7 cellular contexts compared by ENCODE assay signal in genomic region chr7:99997545-99998137, GRCh38. TPM values are rescaled to one million over a fixed set of nuclear protein-coding genes. Genes with fewer than 3 reads are reported as not detected.
DNase-seq lines count a peak whose midpoint lies in the region; FAIRE-seq lines count a peak whose summit lies in the region.

No MANE protein-coding gene starts in this region.

- no peaks in the 10 kb centered on the region for H3K36me3 ChIP-seq in SJCRH30
- no peaks in the 10 kb centered on the region for H3K36me3 ChIP-seq in small intestine (ENCODE audit: control insufficient read depth in 2 of 2, insufficient read depth in 2 of 2, low read length in 2 of 2)

- H3K27ac ChIP-seq in SJCRH30 (no peak overlapping the region), small intestine (ENCODE audit: low read depth in 1 of 2, low read length in 1 of 2) (peak overlapping the region; percentile 79 to 91)

- FAIRE-seq in GM19239 (lab: Jason Lieb, UNC) (no peak), small intestine (lab: Jason Lieb, UNC) (no peak)

- H3K4me3 ChIP-seq in SJCRH30 (peak overlapping the region; percentile 52), small intestine (ENCODE audit: low read depth in 1 of 2, low read length in 2 of 2) (peak overlapping the region in 1 of 2 donors; percentile 47)

- DNase-seq in GM19239 (ENCODE audit: insufficient read length, low spot score) (peak; percentile 52), SJCRH30 (no peak), hippocampal formation (lab: John Stamatoyannopoulos, UW) (peak; percentile 22 to 31), small intestine (peak; percentile 64), KG1 (lab: John Stamatoyannopoulos, UW) (no peak), NCI-H345 (lab: John Stamatoyannopoulos, UW) (no peak)
- peak; percentile 27 for DNase-seq in activated naive CD8-positive, alpha-beta T cell treated with anti-CD3 and anti-CD28 coated beads, Interleukin-2, amount 50 U/mL, for 16 hours (ENCODE audit: low read depth, low spot score)

- 1 to 5% (median 3%) methylated on average over 35 of the region's 35 CpGs for WGBS in small intestine, 3 donors

- no peaks in the 10 kb centered on the region for H3K9me3 ChIP-seq in SJCRH30 (replicated peaks)
- H3K9me3 ChIP-seq in small intestine (ENCODE audit: control insufficient read depth, low read depth) = no peaks in the 10 kb centered on the region

- no peaks in the 10 kb centered on the region for H3K4me1 ChIP-seq in SJCRH30
- no peaks in the 10 kb centered on the region for H3K4me1 ChIP-seq in small intestine (ENCODE audit: control insufficient read depth in 2 of 2, insufficient read depth in 1 of 2, low read depth in 1 of 2, low read length in 1 of 2)

- H3K27me3 ChIP-seq in SJCRH30 = peaks cover 13% of the 10 kb centered on the region
- no peaks in the 10 kb centered on the region for H3K27me3 ChIP-seq in small intestine (ENCODE audit: control insufficient read depth in 2 of 2, insufficient read depth in 2 of 2, low read length in 2 of 2)

RNA-seq across cellular contexts. Expression of gene ZKSCAN1, which starts 17.8 kb away (rescaled TPM):
- 17.7 and 20.0 TPM in 2 replicates for total RNA-seq in SJCRH30 (2014; rRNA removed; shearing (Covaris generic))
- 10 to 100 TPM; 10.8 to 22.8 (median 15.4) TPM for polyA plus RNA-seq in small intestine

RNA-seq across cellular contexts. Expression of gene AZGP1, which starts 21.8 kb away (rescaled TPM):
- 0.10 TPM in 1 of 2 replicates, not detected in the other for total RNA-seq in SJCRH30 (2014; rRNA removed; shearing (Covaris generic))
- polyA plus RNA-seq in small intestine = 10 to 100 TPM; 16.1 to 62.4 (median 51.7) TPM

RNA-seq across cellular contexts. Expression of gene ZSCAN21, which starts 51.9 kb away (rescaled TPM):
- 15.1 and 17.9 TPM in 2 replicates for total RNA-seq in SJCRH30 (2014; rRNA removed; shearing (Covaris generic))
- 1 to 10 TPM; 4.0 to 7.0 (median 6.0) TPM for polyA plus RNA-seq in small intestine

Comparison
In these comparisons a context has a peak if more than half of its experiments do, and no peak if none do; other contexts are left out.
1. DNase-seq: peak in GM19239 (single experiment), activated naive CD8-positive, alpha-beta T cell treated with anti-CD3 and anti-CD28 coated beads, Interleukin-2, amount 50 U/mL, for 16 hours (single experiment), hippocampal formation (2 of 2) and small intestine (single experiment); none in SJCRH30 (0 of 2), KG1 (single experiment) and NCI-H345 (single experiment).